In genomic region chr12:39736406-39736805, GRCh38 we compare ENCODE assay signal across 29 cellular contexts.
"Had no signal": no experiment of that assay in that cellular context is flagged by ENCODE, and none has a peak within 500 bp of the region (broad histone marks: within the 10 kb centered on the region; RNA-seq: fewer than 3 reads in every experiment).

No MANE protein-coding gene starts in this region.

- DNase-seq: dermis blood vessel endothelial cell; effector memory CD4-positive, alpha-beta T cell; foreskin keratinocyte; heart left ventricle; immature natural killer cell; islet precursor cell; kidney glomerular epithelial cell; left ventricle myocardium superior; lower lobe of right lung; naive B cell; posterior cingulate gyrus; psoas muscle; right cardiac atrium; sigmoid colon; spleen; stimulated activated CD4-positive, alpha-beta T cell treated with anti-CD3 and anti-CD28 coated beads, Interleukin-4, amount 100 ng/mL, for 4 hours; stimulated activated naive CD8-positive, alpha-beta T cell treated with anti-CD3 and anti-CD28 coated beads, Interleukin-15, Interleukin-2, amounts not matched to agents 100 U/mL and 50 U/mL, for 24 hours; substantia nigra; testis; tibial artery had no signal

- H3K9ac ChIP-seq: neural progenitor cell had no signal

- H3K36me3 ChIP-seq: esophagus muscularis mucosa, heart left ventricle, lower lobe of right lung, neural progenitor cell, sigmoid colon, spleen had no signal

- H3K27ac Mint-ChIP-seq: immature natural killer cell; naive B cell; natural killer cell treated with Interleukin-12 subunit alpha and Interleukin-12 subunit beta and Interleukin-15 and Interleukin-18, amount 100 ng/mL, for 72 hours; neural progenitor cell; stimulated activated memory B cell treated with anti-CD40 and anti-IgM and Interleukin-4, amounts not matched to agents 10 μg/mL and 1 μg/mL and 100 μg/mL, for 72 hours; type B pancreatic cell had no signal

- H3K4me1 ChIP-seq: esophagus muscularis mucosa, foreskin keratinocyte, gastroesophageal sphincter, heart left ventricle, lower lobe of right lung, neural progenitor cell, psoas muscle, sigmoid colon, spleen, testis, tibial artery had no signal

- H2AFZ ChIP-seq: hepatocyte, neural progenitor cell had no signal

- H3K9me3 ChIP-seq: testis had no signal

- H3K4me3 Mint-ChIP-seq: immature natural killer cell; naive B cell; natural killer cell treated with Interleukin-12 subunit alpha and Interleukin-12 subunit beta and Interleukin-15 and Interleukin-18, amount 100 ng/mL, for 72 hours; neural progenitor cell; stimulated activated memory B cell treated with anti-CD40 and anti-IgM and Interleukin-4, amounts not matched to agents 10 μg/mL and 1 μg/mL and 100 μg/mL, for 72 hours; type B pancreatic cell had no signal

- H3K36me3 Mint-ChIP-seq: neural progenitor cell, type B pancreatic cell had no signal

- H3K4me1 Mint-ChIP-seq: immature natural killer cell; naive B cell; neural progenitor cell; stimulated activated memory B cell treated with anti-CD40 and anti-IgM and Interleukin-4, amounts not matched to agents 10 μg/mL and 1 μg/mL and 100 μg/mL, for 72 hours had no signal

- H3K27me3 ChIP-seq: esophagus muscularis mucosa, foreskin keratinocyte, gastroesophageal sphincter, heart left ventricle, hepatocyte, neural progenitor cell, sigmoid colon, spleen, testis, tibial artery had no signal

- H3K27me3 Mint-ChIP-seq: natural killer cell treated with Interleukin-12 subunit alpha and Interleukin-12 subunit beta and Interleukin-15 and Interleukin-18, amount 100 ng/mL, for 72 hours; type B pancreatic cell had no signal

- H3K27ac ChIP-seq: coronary artery, esophagus muscularis mucosa, foreskin keratinocyte, gastroesophageal sphincter, heart left ventricle, hepatocyte, lower lobe of right lung, neural progenitor cell, psoas muscle, sigmoid colon, spleen, testis, tibial artery had no signal

- H3K79me2 ChIP-seq: hepatocyte had no signal

- H3K4me3 ChIP-seq: coronary artery, esophagus muscularis mucosa, gastroesophageal sphincter, heart left ventricle, hepatocyte, lower lobe of right lung, neural progenitor cell, psoas muscle, sigmoid colon, spleen, testis, tibial artery had no signal

- H3K4me2 ChIP-seq: hepatocyte, neural progenitor cell had no signal

- FAIRE-seq: endothelial cell of umbilical vein had no signal

- ATAC-seq: foreskin keratinocyte; gastroesophageal sphincter; heart left ventricle; left ventricle myocardium superior; lower lobe of right lung; natural killer cell treated with Interleukin-12 subunit alpha and Interleukin-12 subunit beta and Interleukin-15 and Interleukin-18, amount 100 ng/mL, for 72 hours; psoas muscle; right cardiac atrium; stimulated activated memory B cell treated with anti-CD40 and anti-IgM and Interleukin-4, amounts not matched to agents 10 μg/mL and 1 μg/mL and 100 μg/mL, for 72 hours; stimulated activated naive CD8-positive, alpha-beta T cell treated with anti-CD3 and anti-CD28 coated beads, Interleukin-15, Interleukin-2, amounts not matched to agents 100 U/mL and 50 U/mL, for 24 hours had no signal
